ENCODE assay signal across 17 cellular contexts in the genomic region with DNA sequence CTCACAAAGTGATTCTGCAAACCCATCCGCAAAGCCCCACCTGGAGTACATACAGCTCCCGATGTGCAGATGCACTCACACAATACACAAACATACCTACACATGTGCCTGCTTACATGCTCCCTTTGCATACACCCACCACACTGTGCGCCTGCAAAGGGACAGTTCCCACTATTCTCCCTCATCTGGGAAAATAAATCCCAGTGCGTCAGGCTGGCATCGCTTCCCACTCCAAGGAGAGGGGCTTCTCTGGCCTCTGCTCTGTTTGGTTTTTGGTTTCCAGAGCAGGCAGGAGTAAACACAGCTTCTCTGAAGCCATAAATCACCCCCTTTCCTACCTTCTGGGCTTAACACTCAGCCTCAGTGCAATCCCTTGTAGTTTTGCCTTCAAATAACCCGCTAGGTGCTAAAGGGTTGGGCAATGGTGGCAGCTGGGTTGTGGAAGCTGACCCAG. TPM values are rescaled to one million over a fixed set of nuclear protein-coding genes. Genes with fewer than 3 reads are reported as not detected.
DNase-seq lines count a peak whose midpoint lies in the region; ATAC-seq and TF ChIP-seq lines count a peak whose summit lies in the region.
"Had no signal": no experiment of that assay in that cellular context is flagged by ENCODE, and none has a peak within 500 bp of the region (broad histone marks: within the 10 kb centered on the region; RNA-seq: fewer than 3 reads in every experiment).

No MANE protein-coding gene starts in this region.

- BruUV-seq in IMR-90 (replicated peaks; lab: Mats Ljungman, UMichigan): no TSS peak

- peak overlapping the region; percentile 78 for H3K9ac ChIP-seq in IMR-90 (ENCODE audit: low read depth, low read length)
- H3K9ac ChIP-seq in smooth muscle cell (ENCODE audit: low read depth): no peak overlapping the region

- no peak for TF ChIP-seq CTCF in IMR-90 (conservative IDR thresholded peaks at IDR 0.05; ENCODE audit: low read depth, low read length)
- no peak for TF ChIP-seq CTCF in ascending aorta (IDR thresholded peaks at IDR 0.05)
- no peak for TF ChIP-seq CTCF in kidney epithelial cell (IDR thresholded peaks at IDR 0.05; ENCODE audit: insufficient read depth, low read length, poor library complexity, severe bottlenecking)
- TF ChIP-seq CTCF in smooth muscle cell (IDR thresholded peaks at IDR 0.05; ENCODE audit: borderline replicate concordance, insufficient read depth, poor library complexity, severe bottlenecking): no peak

- H3K27ac ChIP-seq in IMR-90 (ENCODE audit: insufficient read depth, low read length) (peak overlapping the region; percentile 93), ascending aorta (peak overlapping the region; percentile 61 to 74), smooth muscle cell (ENCODE audit: low read depth) (no peak overlapping the region)
- H3K27ac ChIP-seq: cardiac muscle cell, epithelial cell of prostate, SK-N-MC had no signal

- no peak for ATAC-seq in IMR-90 (ENCODE audit: low read depth)
- ATAC-seq in GM18498 (IDR thresholded peaks at IDR 0.05; ENCODE audit: unreplicated experiment): no peak

- POLR2A ChIA-PET in IMR-90 (lab: Charles Lee; ENCODE audit: unreplicated experiment): interaction anchor here (0.5 to 0.9 kb wide), 4 partner anchors 13 to 437 kb away, joined by 3 to 9 read pairs (median 3); no protein-coding TSS in a partner anchor

- peak overlapping the region; percentile 6; the same call in 1 of the 3 replicates for H2BK15ac ChIP-seq in IMR-90 (ENCODE audit: low read depth, low read length)

- WGBS in IMR-90 (ENCODE audit: extremely low coverage in 2 of 2, insufficient read length in 1 of 2), 2 experiments: 18% methylated on average over 3 of the region's 6 CpGs; no CpG with 5 or more reads in 1 of the 2 experiments
- 78% methylated on average over 6 of the region's 6 CpGs for WGBS in smooth muscle cell (ENCODE audit: low lambda C conversion rate)

- peak overlapping the region; percentile 67; the same call in 1 of the 2 replicates for H3K56ac ChIP-seq in IMR-90 (ENCODE audit: extremely low read depth, insufficient read depth, low read length)

- DNase-seq in IMR-90 (peak; percentile 72), ascending aorta (ENCODE audit: low spot score in 2 of 2) (no peak), kidney epithelial cell (ENCODE audit: low read depth) (no peak), smooth muscle cell (lab: John Stamatoyannopoulos, UW; ENCODE audit: unreplicated experiment) (no peak), NCI-H2171 (lab: John Stamatoyannopoulos, UW) (no peak), DMS153 treated with DMSO at 0.1 percent for 48 hours (lab: John Stamatoyannopoulos, UW; ENCODE audit: unreplicated experiment) (no peak), T-helper 2 cell (no peak)
- DNase-seq: activated CD4-positive, alpha-beta T cell treated with anti-CD3 and anti-CD28 coated beads for 1 hour; immature natural killer cell; NCI-H774; nucleus accumbens; stimulated activated CD4-positive, alpha-beta T cell treated with anti-CD3 and anti-CD28 coated beads, Interleukin-2, amount 100 ng/mL, for 48 hours; stimulated activated naive CD4-positive, alpha-beta T cell had no signal

- H4K20me1 ChIP-seq in IMR-90 (ENCODE audit: insufficient read depth, low read length): peaks cover 32% of the 10 kb centered on the region
- H4K20me1 ChIP-seq in smooth muscle cell (ENCODE audit: low read depth): peaks cover 100% of the 10 kb centered on the region

- H2BK120ac ChIP-seq in IMR-90 (ENCODE audit: low read depth, low read length): peak overlapping the region; percentile 29

- peak overlapping the region; percentile 46; the same call in 1 of the 2 replicates for H2AK5ac ChIP-seq in IMR-90 (ENCODE audit: low read depth, low read length)

- intact Hi-C loops in IMR-90 (cut with micrococcal nuclease): no loop called here
- intact Hi-C loops in ascending aorta (cut with DNase I): no loop called here

- no peaks in the 10 kb centered on the region for H3K27me3 ChIP-seq in IMR-90 (ENCODE audit: control insufficient read depth, insufficient read depth, low read length)
- H3K27me3 ChIP-seq in ascending aorta: no peaks in the 10 kb centered on the region
- no peaks in the 10 kb centered on the region for H3K27me3 ChIP-seq in kidney epithelial cell (ENCODE audit: control insufficient read depth, insufficient read depth, low read length)
- peaks cover 92% of the 10 kb centered on the region for H3K27me3 ChIP-seq in smooth muscle cell (ENCODE audit: low read depth)

- dilution Hi-C loops in IMR-90 (cut with HindIII; ENCODE audit: low sequenced_read_pairs, unreplicated experiment): no loop called here

- H3K4me2 ChIP-seq in IMR-90 (ENCODE audit: low read depth, low read length) (peak overlapping the region; percentile 88), smooth muscle cell (peak overlapping the region; percentile 89)

- H4K91ac ChIP-seq in IMR-90 (ENCODE audit: insufficient read depth, low read depth, low read length): peak overlapping the region; percentile 42

- H3K9me3 ChIP-seq in IMR-90 (ENCODE audit: control insufficient read depth, insufficient read depth, low read length): no peaks in the 10 kb centered on the region
- no peaks in the 10 kb centered on the region for H3K9me3 ChIP-seq in ascending aorta
- no peaks in the 10 kb centered on the region for H3K9me3 ChIP-seq in smooth muscle cell (replicated peaks; ENCODE audit: low read depth)

- H3K4ac ChIP-seq in IMR-90 (ENCODE audit: low read depth, low read length): peak overlapping the region; percentile 91

- TF ChIP-seq RAD21 in IMR-90 (IDR thresholded peaks at IDR 0.05; ENCODE audit: low read length): no peak

- peaks cover 29% of the 10 kb centered on the region for H3K79me2 ChIP-seq in smooth muscle cell (ENCODE audit: low read depth)

- H3K36me3 ChIP-seq in IMR-90 (ENCODE audit: control insufficient read depth, insufficient read depth, low read length) (peaks cover 39% of the 10 kb centered on the region; the same call in 1 of the 2 replicates), ascending aorta (no peaks in the 10 kb centered on the region), kidney epithelial cell (ENCODE audit: control insufficient read depth, insufficient read depth, low read length) (peaks cover 3% of the 10 kb centered on the region), smooth muscle cell (ENCODE audit: low read depth) (no peaks in the 10 kb centered on the region)
- H3K36me3 ChIP-seq: cardiac muscle cell had no signal

- H2BK5ac ChIP-seq in IMR-90 (ENCODE audit: low read depth, low read length, poor library complexity, severe bottlenecking): peak overlapping the region; percentile 80

- peak overlapping the region; percentile 88 for H2AK9ac ChIP-seq in IMR-90 (replicated peaks; ENCODE audit: low read depth, low read length, poor library complexity)

- in situ Hi-C loops in IMR-90 (cut with MboI; ENCODE audit: low sequenced_read_pairs): no loop called here

- H3F3A ChIP-seq in smooth muscle cell (ENCODE audit: low read depth): no peaks in the 10 kb centered on the region

- peak overlapping the region; percentile 81 for H3K18ac ChIP-seq in IMR-90 (ENCODE audit: low read depth, low read length)

- H3K4me3 ChIP-seq in IMR-90 (ENCODE audit: insufficient read depth, low read depth, low read length): peak overlapping the region; percentile 46
- H3K4me3 ChIP-seq in ascending aorta: peak overlapping the region in 1 of 2 donors; percentile 71
- H3K4me3 ChIP-seq in kidney epithelial cell (ENCODE audit: low read depth, low read length): peak overlapping the region; percentile 40
- H3K4me3 ChIP-seq in smooth muscle cell: peak overlapping the region; percentile 47
- H3K4me3 ChIP-seq: SK-N-MC had no signal

- peak overlapping the region; percentile 38 to 73; a peak in 2 of 4 replicates for H4K8ac ChIP-seq in IMR-90 (ENCODE audit: low read depth in 2 of 2, low read length in 2 of 2)

- no peak for TF ChIP-seq POLR2A in IMR-90 (IDR thresholded peaks at IDR 0.05; ENCODE audit: low read depth, low read length)

- H2AFZ ChIP-seq in IMR-90 (replicated peaks; ENCODE audit: low read length, poor library complexity) (no peak overlapping the region), smooth muscle cell (ENCODE audit: low read depth) (no peak overlapping the region)

- peak overlapping the region; percentile 86 for H4K5ac ChIP-seq in IMR-90 (ENCODE audit: low read depth, low read length)

- peak overlapping the region; percentile 91 for H3K14ac ChIP-seq in IMR-90 (replicated peaks; ENCODE audit: low read depth, low read length)

- peak overlapping the region; percentile 3; the same call in 1 of the 2 replicates for H2BK20ac ChIP-seq in IMR-90 (ENCODE audit: low read depth, low read length)

- peaks cover 23% of the 10 kb centered on the region for H3K9me1 ChIP-seq in IMR-90 (ENCODE audit: insufficient read depth, low read length)

- H3K4me1 ChIP-seq in IMR-90 (ENCODE audit: control insufficient read depth, insufficient read depth, low read length): peaks cover 80% of the 10 kb centered on the region
- H3K4me1 ChIP-seq in ascending aorta: peaks cover under 1 to 72% of the 10 kb centered on the region in 2 donors
- H3K4me1 ChIP-seq in smooth muscle cell (ENCODE audit: low read depth): peaks cover 6% of the 10 kb centered on the region

- H3K23ac ChIP-seq in IMR-90 (ENCODE audit: low read depth, low read length): peak overlapping the region; percentile 96

- peaks cover 0 to 24% of the 10 kb centered on the region in 2 experiments; a peak in 2 of 4 replicates for H3K79me1 ChIP-seq in IMR-90 (ENCODE audit: low read depth in 1 of 2, low read length in 2 of 2)

- CTCF ChIA-PET in IMR-90 (lab: Yijun Ruan, JAX): interaction anchor here (0.6 to 1.4 kb wide), 2 partner anchors 70 to 677 kb away, joined by 3 to 6 read pairs; no protein-coding TSS in a partner anchor

RNA-seq across cellular contexts. Expression of gene HOXB4, which starts 14.7 kb away (rescaled TPM):
- total RNA-seq in IMR-90 (2012; rRNA removed) (1.9 and 2.0 TPM in 2 replicates), ascending aorta (20.4 TPM), kidney epithelial cell (3.6 and 4.4 TPM in 2 replicates), smooth muscle cell (0.72 and 2.6 TPM in 2 replicates)
- polyA plus RNA-seq in IMR-90 (2012; rRNA removed) (7.8 and 8.5 TPM in 2 replicates), smooth muscle cell (0.96 and 1.0 TPM in 2 replicates)
- polyA plus RNA-seq in IMR-90 (2012; cell fraction: cytosol; rRNA removed): 2.2 and 4.1 TPM in 2 replicates
- polyA plus RNA-seq in IMR-90 (2012; cell fraction: nucleus; rRNA removed; ENCODE audit: low replicate concordance): 17.8 and 38.5 TPM in 2 replicates

RNA-seq across cellular contexts. Expression of gene HOXB2, which starts 18.5 kb away (rescaled TPM):
- total RNA-seq in IMR-90 (2012; rRNA removed) (2.7 and 3.1 TPM in 2 replicates), ascending aorta (55.3 TPM), kidney epithelial cell (15.2 and 24.6 TPM in 2 replicates), smooth muscle cell (16.9 and 40.4 TPM in 2 replicates)
- polyA plus RNA-seq in IMR-90 (2012; rRNA removed) (29.9 and 33.8 TPM in 2 replicates), smooth muscle cell (26.5 and 35.6 TPM in 2 replicates)
- 31.5 and 50.7 TPM in 2 replicates for polyA plus RNA-seq in IMR-90 (2012; cell fraction: cytosol; rRNA removed)
- polyA plus RNA-seq in IMR-90 (2012; cell fraction: nucleus; rRNA removed; ENCODE audit: low replicate concordance): 69.3 and 123 TPM in 2 replicates

RNA-seq across cellular contexts. Expression of gene HOXB3, which starts 26.6 kb away (rescaled TPM):
- total RNA-seq in IMR-90 (2012; rRNA removed) (6.3 and 8.6 TPM in 2 replicates), ascending aorta (19.3 TPM), kidney epithelial cell (24.0 and 31.1 TPM in 2 replicates), smooth muscle cell (5.1 and 9.1 TPM in 2 replicates)
- polyA plus RNA-seq in IMR-90 (2012; rRNA removed) (59.6 and 76.4 TPM in 2 replicates), smooth muscle cell (2.8 and 4.4 TPM in 2 replicates)
- 31.9 and 71.7 TPM in 2 replicates for polyA plus RNA-seq in IMR-90 (2012; cell fraction: cytosol; rRNA removed)
- 383 and 595 TPM in 2 replicates for polyA plus RNA-seq in IMR-90 (2012; cell fraction: nucleus; rRNA removed; ENCODE audit: low replicate concordance)

RNA-seq across cellular contexts. Expression of gene HOXB5, which starts 30.2 kb away (rescaled TPM):
- total RNA-seq in IMR-90 (2012; rRNA removed): 0.54 and 0.56 TPM in 2 replicates
- 18.0 and 18.1 TPM in 2 replicates for polyA plus RNA-seq in IMR-90 (2012; rRNA removed)
- polyA plus RNA-seq in IMR-90 (2012; cell fraction: cytosol; rRNA removed): 19.7 and 32.7 TPM in 2 replicates
- polyA plus RNA-seq in IMR-90 (2012; cell fraction: nucleus; rRNA removed; ENCODE audit: low replicate concordance): 13.4 and 16.5 TPM in 2 replicates
- total RNA-seq in ascending aorta: 0.53 TPM
- 3.6 and 3.8 TPM in 2 replicates for total RNA-seq in kidney epithelial cell
- total RNA-seq in smooth muscle cell: 0.49 and 0.94 TPM in 2 replicates
- polyA plus RNA-seq in smooth muscle cell: 1.4 and 1.8 TPM in 2 replicates
- polyA plus RNA-seq: immature natural killer cell had no signal

RNA-seq across cellular contexts. Expression of gene HOXB1, which starts 32.6 kb away (rescaled TPM):
- total RNA-seq in IMR-90 (2012; rRNA removed) (not detected in 2 replicates), ascending aorta (not detected), kidney epithelial cell (not detected in 2 replicates), smooth muscle cell (not detected in 2 replicates)
- polyA plus RNA-seq in IMR-90 (2012; rRNA removed) (not detected in 2 replicates), smooth muscle cell (not detected in 2 replicates)
- polyA plus RNA-seq in IMR-90 (2012; cell fraction: cytosol; rRNA removed): not detected in 2 replicates
- 0.05 TPM in 1 of 2 replicates, not detected in the other for polyA plus RNA-seq in IMR-90 (2012; cell fraction: nucleus; rRNA removed; ENCODE audit: low replicate concordance)
- polyA plus RNA-seq: immature natural killer cell had no signal
